In genomic region chr17:7685533-7686220, GRCh38 we compare ENCODE assay signal across 1 cellular context.
TF ChIP-seq lines count a peak whose summit lies in the region.

No MANE protein-coding gene starts in this region.

TF ChIP-seq in HepG2, 621 proteins besides CTCF, POLR2A, EP300 and RAD21 (continued from another document and continues in another):
- TF ChIP-seq HMGXB3 (CRISPR knock-in tag; IDR thresholded peaks at IDR 0.05; ENCODE audit: borderline replicate concordance) (no peak), KDM4B (CRISPR knock-in tag; IDR thresholded peaks at IDR 0.05) (no peak), STAT5B (CRISPR knock-in tag; IDR thresholded peaks at IDR 0.05) (no peak), NFE2 (CRISPR knock-in tag; IDR thresholded peaks at IDR 0.05) (no peak), KAT8 (CRISPR knock-in tag; IDR thresholded peaks at IDR 0.05) (peak; percentile 77), PAX8 (CRISPR knock-in tag; IDR thresholded peaks at IDR 0.05; ENCODE audit: borderline replicate concordance) (no peak), MXD1 (CRISPR knock-in tag; IDR thresholded peaks at IDR 0.05) (no peak), ZNF33B (CRISPR knock-in tag; IDR thresholded peaks at IDR 0.05) (no peak), HDAC1 (CRISPR knock-in tag; IDR thresholded peaks at IDR 0.05) (peak; percentile 64), ETV5 (CRISPR knock-in tag; IDR thresholded peaks at IDR 0.05; ENCODE audit: borderline replicate concordance) (peak; percentile 38; the same call in 1 of the 2 replicates), SIN3B (IDR thresholded peaks at IDR 0.05; ENCODE audit: low read length) (0 out of 2 replicates have a peak, but pooled peaks have one; percentile 58), PHF5A (CRISPR knock-in tag; IDR thresholded peaks at IDR 0.05; ENCODE audit: low read depth, unreplicated experiment) (no peak), SSRP1 (CRISPR knock-in tag; IDR thresholded peaks at IDR 0.05) (no peak), GMEB2 (CRISPR knock-in tag; IDR thresholded peaks at IDR 0.05; ENCODE audit: low read depth) (peak; percentile 46; the same call in 1 of the 2 replicates), ZSCAN12 (CRISPR knock-in tag; IDR thresholded peaks at IDR 0.05) (no peak), HNRNPH1 (optimal IDR thresholded peaks at IDR 0.05; ENCODE audit: low read depth, low read length) (no peak), ZNF605 (CRISPR knock-in tag; IDR thresholded peaks at IDR 0.05) (0 out of 2 replicates have a peak, but pooled peaks have one; percentile 56), SP5 (CRISPR knock-in tag; IDR thresholded peaks at IDR 0.05; ENCODE audit: borderline replicate concordance, low read depth) (peak; percentile 80), ELF3 (CRISPR knock-in tag; IDR thresholded peaks at IDR 0.05) (peak; percentile 95), MYC (CRISPR knock-in tag; IDR thresholded peaks at IDR 0.05; ENCODE audit: borderline replicate concordance) (0 out of 2 replicates have a peak, but pooled peaks have one; percentile 22), JARID2 (CRISPR knock-in tag; IDR thresholded peaks at IDR 0.05; ENCODE audit: insufficient replicate concordance) (no peak), RCOR2 (CRISPR knock-in tag; IDR thresholded peaks at IDR 0.05) (no peak), U2AF2 (IDR thresholded peaks at IDR 0.05; ENCODE audit: low read depth, low read length) (no peak), ASH2L (IDR thresholded peaks at IDR 0.05; ENCODE audit: insufficient read length, low read depth, low read length) (peak; percentile 78), ZBTB26 (CRISPR knock-in tag; IDR thresholded peaks at IDR 0.05; ENCODE audit: borderline replicate concordance) (no peak; the same call in none of the 2 replicates), ZMYM3 (CRISPR knock-in tag; IDR thresholded peaks at IDR 0.05) (no peak), ZNF629 (CRISPR knock-in tag; conservative IDR thresholded peaks at IDR 0.05) (no peak), SIX1 (CRISPR knock-in tag; IDR thresholded peaks at IDR 0.05; ENCODE audit: borderline replicate concordance) (no peak), HNRNPK (IDR thresholded peaks at IDR 0.05; ENCODE audit: low read depth, low read length, poor library complexity, severe bottlenecking) (no peak), KAT7 (CRISPR knock-in tag; IDR thresholded peaks at IDR 0.05; ENCODE audit: borderline replicate concordance) (no peak), ZNF766 (CRISPR knock-in tag; IDR thresholded peaks at IDR 0.05; ENCODE audit: borderline replicate concordance) (0 out of 2 replicates have a peak, but pooled peaks have one; percentile 6), NR2F6 (IDR thresholded peaks at IDR 0.05) (no peak), NR2F6 (CRISPR knock-in tag; IDR thresholded peaks at IDR 0.05) (no peak), SMAD9 (CRISPR knock-in tag; IDR thresholded peaks at IDR 0.05) (no peak), PAF1 (CRISPR knock-in tag; IDR thresholded peaks at IDR 0.05) (no peak), HOXA9 (CRISPR knock-in tag; IDR thresholded peaks at IDR 0.05; ENCODE audit: borderline replicate concordance) (no peak), PATZ1 (CRISPR knock-in tag; IDR thresholded peaks at IDR 0.05) (no peak), ZNF776 (CRISPR knock-in tag; IDR thresholded peaks at IDR 0.05) (no peak)
- TF ChIP-seq, protein P1, sequence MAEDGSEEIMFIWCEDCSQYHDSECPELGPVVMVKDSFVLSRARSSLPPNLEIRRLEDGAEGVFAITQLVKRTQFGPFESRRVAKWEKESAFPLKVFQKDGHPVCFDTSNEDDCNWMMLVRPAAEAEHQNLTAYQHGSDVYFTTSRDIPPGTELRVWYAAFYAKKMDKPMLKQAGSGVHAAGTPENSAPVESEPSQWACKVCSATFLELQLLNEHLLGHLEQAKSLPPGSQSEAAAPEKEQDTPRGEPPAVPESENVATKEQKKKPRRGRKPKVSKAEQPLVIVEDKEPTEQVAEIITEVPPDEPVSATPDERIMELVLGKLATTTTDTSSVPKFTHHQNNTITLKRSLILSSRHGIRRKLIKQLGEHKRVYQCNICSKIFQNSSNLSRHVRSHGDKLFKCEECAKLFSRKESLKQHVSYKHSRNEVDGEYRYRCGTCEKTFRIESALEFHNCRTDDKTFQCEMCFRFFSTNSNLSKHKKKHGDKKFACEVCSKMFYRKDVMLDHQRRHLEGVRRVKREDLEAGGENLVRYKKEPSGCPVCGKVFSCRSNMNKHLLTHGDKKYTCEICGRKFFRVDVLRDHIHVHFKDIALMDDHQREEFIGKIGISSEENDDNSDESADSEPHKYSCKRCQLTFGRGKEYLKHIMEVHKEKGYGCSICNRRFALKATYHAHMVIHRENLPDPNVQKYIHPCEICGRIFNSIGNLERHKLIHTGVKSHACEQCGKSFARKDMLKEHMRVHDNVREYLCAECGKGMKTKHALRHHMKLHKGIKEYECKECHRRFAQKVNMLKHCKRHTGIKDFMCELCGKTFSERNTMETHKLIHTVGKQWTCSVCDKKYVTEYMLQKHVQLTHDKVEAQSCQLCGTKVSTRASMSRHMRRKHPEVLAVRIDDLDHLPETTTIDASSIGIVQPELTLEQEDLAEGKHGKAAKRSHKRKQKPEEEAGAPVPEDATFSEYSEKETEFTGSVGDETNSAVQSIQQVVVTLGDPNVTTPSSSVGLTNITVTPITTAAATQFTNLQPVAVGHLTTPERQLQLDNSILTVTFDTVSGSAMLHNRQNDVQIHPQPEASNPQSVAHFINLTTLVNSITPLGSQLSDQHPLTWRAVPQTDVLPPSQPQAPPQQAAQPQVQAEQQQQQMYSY (CRISPR knock-in tag; IDR thresholded peaks at IDR 0.05) = 0 out of 2 replicates have a peak, but pooled peaks have one; percentile 42
- TF ChIP-seq, protein P2, sequence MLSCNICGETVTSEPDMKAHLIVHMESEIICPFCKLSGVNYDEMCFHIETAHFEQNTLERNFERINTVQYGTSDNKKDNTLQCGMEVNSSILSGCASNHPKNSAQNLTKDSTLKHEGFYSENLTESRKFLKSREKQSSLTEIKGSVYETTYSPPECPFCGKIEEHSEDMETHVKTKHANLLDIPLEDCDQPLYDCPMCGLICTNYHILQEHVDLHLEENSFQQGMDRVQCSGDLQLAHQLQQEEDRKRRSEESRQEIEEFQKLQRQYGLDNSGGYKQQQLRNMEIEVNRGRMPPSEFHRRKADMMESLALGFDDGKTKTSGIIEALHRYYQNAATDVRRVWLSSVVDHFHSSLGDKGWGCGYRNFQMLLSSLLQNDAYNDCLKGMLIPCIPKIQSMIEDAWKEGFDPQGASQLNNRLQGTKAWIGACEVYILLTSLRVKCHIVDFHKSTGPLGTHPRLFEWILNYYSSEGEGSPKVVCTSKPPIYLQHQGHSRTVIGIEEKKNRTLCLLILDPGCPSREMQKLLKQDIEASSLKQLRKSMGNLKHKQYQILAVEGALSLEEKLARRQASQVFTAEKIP (CRISPR knock-in tag; IDR thresholded peaks at IDR 0.05; ENCODE audit: borderline replicate concordance) = no peak
- TF ChIP-seq, protein P3, sequence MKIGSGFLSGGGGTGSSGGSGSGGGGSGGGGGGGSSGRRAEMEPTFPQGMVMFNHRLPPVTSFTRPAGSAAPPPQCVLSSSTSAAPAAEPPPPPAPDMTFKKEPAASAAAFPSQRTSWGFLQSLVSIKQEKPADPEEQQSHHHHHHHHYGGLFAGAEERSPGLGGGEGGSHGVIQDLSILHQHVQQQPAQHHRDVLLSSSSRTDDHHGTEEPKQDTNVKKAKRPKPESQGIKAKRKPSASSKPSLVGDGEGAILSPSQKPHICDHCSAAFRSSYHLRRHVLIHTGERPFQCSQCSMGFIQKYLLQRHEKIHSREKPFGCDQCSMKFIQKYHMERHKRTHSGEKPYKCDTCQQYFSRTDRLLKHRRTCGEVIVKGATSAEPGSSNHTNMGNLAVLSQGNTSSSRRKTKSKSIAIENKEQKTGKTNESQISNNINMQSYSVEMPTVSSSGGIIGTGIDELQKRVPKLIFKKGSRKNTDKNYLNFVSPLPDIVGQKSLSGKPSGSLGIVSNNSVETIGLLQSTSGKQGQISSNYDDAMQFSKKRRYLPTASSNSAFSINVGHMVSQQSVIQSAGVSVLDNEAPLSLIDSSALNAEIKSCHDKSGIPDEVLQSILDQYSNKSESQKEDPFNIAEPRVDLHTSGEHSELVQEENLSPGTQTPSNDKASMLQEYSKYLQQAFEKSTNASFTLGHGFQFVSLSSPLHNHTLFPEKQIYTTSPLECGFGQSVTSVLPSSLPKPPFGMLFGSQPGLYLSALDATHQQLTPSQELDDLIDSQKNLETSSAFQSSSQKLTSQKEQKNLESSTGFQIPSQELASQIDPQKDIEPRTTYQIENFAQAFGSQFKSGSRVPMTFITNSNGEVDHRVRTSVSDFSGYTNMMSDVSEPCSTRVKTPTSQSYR (CRISPR knock-in tag; IDR thresholded peaks at IDR 0.05; ENCODE audit: borderline replicate concordance) = no peak
- TF ChIP-seq, protein P4, sequence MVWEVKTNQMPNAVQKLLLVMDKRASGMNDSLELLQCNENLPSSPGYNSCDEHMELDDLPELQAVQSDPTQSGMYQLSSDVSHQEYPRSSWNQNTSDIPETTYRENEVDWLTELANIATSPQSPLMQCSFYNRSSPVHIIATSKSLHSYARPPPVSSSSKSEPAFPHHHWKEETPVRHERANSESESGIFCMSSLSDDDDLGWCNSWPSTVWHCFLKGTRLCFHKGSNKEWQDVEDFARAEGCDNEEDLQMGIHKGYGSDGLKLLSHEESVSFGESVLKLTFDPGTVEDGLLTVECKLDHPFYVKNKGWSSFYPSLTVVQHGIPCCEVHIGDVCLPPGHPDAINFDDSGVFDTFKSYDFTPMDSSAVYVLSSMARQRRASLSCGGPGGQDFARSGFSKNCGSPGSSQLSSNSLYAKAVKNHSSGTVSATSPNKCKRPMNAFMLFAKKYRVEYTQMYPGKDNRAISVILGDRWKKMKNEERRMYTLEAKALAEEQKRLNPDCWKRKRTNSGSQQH (CRISPR knock-in tag; IDR thresholded peaks at IDR 0.05; ENCODE audit: low read depth) = peak; percentile 76; the same call in 1 of the 2 replicates
